23 cellular contexts compared by ENCODE assay signal in genomic region chr16:58029410-58029809, GRCh38. TPM values are rescaled to one million over a fixed set of nuclear protein-coding genes. Genes with fewer than 3 reads are reported as not detected.
DNase-seq lines count a peak whose midpoint lies in the region; ATAC-seq and TF ChIP-seq lines count a peak whose summit lies in the region.
"Had no signal": no experiment of that assay in that cellular context is flagged by ENCODE, and none has a peak within 500 bp of the region (broad histone marks: within the 10 kb centered on the region; RNA-seq: fewer than 3 reads in every experiment).

No MANE protein-coding gene starts in this region.

- H3K27ac Mint-ChIP-seq in natural killer cell = no peak overlapping the region
- no peak overlapping the region for H3K27ac Mint-ChIP-seq in natural killer cell treated with Interleukin-12 subunit alpha and Interleukin-12 subunit beta and Interleukin-15 and Interleukin-18, amount 100 ng/mL, for 72 hours
- peak overlapping the region; percentile 79 for H3K27ac Mint-ChIP-seq in neural crest cell (ENCODE audit: unreplicated experiment)
- H3K27ac Mint-ChIP-seq: activated naive CD8-positive, alpha-beta T cell treated with anti-CD3 and anti-CD28 coated beads, Interleukin-2, amount 50 U/mL, for 24 hours; T-helper 17 cell had no signal

- TF ChIP-seq CTCF in natural killer cell (IDR thresholded peaks at IDR 0.05) = no peak
- TF ChIP-seq CTCF in neural crest cell (conservative IDR thresholded peaks at IDR 0.05) = no peak

- H3K4me1 Mint-ChIP-seq in natural killer cell (peaks cover 0 to 8% of the 10 kb centered on the region in 2 donors), neural crest cell (peaks cover 42% of the 10 kb centered on the region)
- peaks cover 0 to 8% of the 10 kb centered on the region in 2 donors for H3K4me1 Mint-ChIP-seq in natural killer cell treated with Interleukin-12 subunit alpha and Interleukin-12 subunit beta and Interleukin-15 and Interleukin-18, amount 100 ng/mL, for 72 hours (ENCODE audit: low read depth in 2 of 2)

- no peak for ATAC-seq in natural killer cell
- ATAC-seq in natural killer cell treated with Interleukin-12 subunit alpha and Interleukin-12 subunit beta and Interleukin-15 and Interleukin-18, amount 100 ng/mL, for 72 hours = no peak
- ATAC-seq: activated naive CD8-positive, alpha-beta T cell treated with anti-CD3 and anti-CD28 coated beads, Interleukin-2, amount 50 U/mL, for 24 hours; body of pancreas; HCT116; mucosa of descending colon; T-helper 17 cell had no signal

- H3K4me3 Mint-ChIP-seq in natural killer cell (peak overlapping the region; percentile 55), neural crest cell (peak overlapping the region; percentile 83)
- H3K4me3 Mint-ChIP-seq in natural killer cell treated with Interleukin-12 subunit alpha and Interleukin-12 subunit beta and Interleukin-15 and Interleukin-18, amount 100 ng/mL, for 72 hours = no peak overlapping the region
- H3K4me3 Mint-ChIP-seq: activated naive CD8-positive, alpha-beta T cell treated with anti-CD3 and anti-CD28 coated beads, Interleukin-2, amount 50 U/mL, for 24 hours; T-helper 17 cell had no signal

- intact Hi-C loops in natural killer cell (cut with micrococcal nuclease) = loop anchor here (10.0 kb wide), 1 partner anchor 165 kb away; the partner anchor contains the start of gene CSNK2A2

- H3K9me3 Mint-ChIP-seq in natural killer cell = no peaks in the 10 kb centered on the region
- H3K9me3 Mint-ChIP-seq in natural killer cell treated with Interleukin-12 subunit alpha and Interleukin-12 subunit beta and Interleukin-15 and Interleukin-18, amount 100 ng/mL, for 72 hours = no peaks in the 10 kb centered on the region
- no peaks in the 10 kb centered on the region for H3K9me3 Mint-ChIP-seq in neural crest cell
- H3K9me3 Mint-ChIP-seq: activated naive CD8-positive, alpha-beta T cell treated with anti-CD3 and anti-CD28 coated beads, Interleukin-2, amount 50 U/mL, for 24 hours had no signal

- H3K27me3 Mint-ChIP-seq in natural killer cell (ENCODE audit: low read depth in 2 of 2) = peaks cover 14 to 19% of the 10 kb centered on the region in 2 donors
- peaks cover 0 to 8% of the 10 kb centered on the region in 2 donors for H3K27me3 Mint-ChIP-seq in natural killer cell treated with Interleukin-12 subunit alpha and Interleukin-12 subunit beta and Interleukin-15 and Interleukin-18, amount 100 ng/mL, for 72 hours
- peaks cover 16% of the 10 kb centered on the region for H3K27me3 Mint-ChIP-seq in neural crest cell (ENCODE audit: low read depth)
- H3K27me3 Mint-ChIP-seq: T-helper 17 cell had no signal

- DNase-seq in natural killer cell (no peak), neural crest cell (ENCODE audit: low read depth, low spot score) (no peak), globus pallidus (ENCODE audit: low spot score) (no peak), COLO668 (lab: John Stamatoyannopoulos, UW; ENCODE audit: unreplicated experiment) (no peak), NCI-H187 (lab: John Stamatoyannopoulos, UW) (no peak)
- no peak for DNase-seq in natural killer cell treated with Interleukin-12 subunit alpha and Interleukin-12 subunit beta and Interleukin-15 and Interleukin-18, amount 100 ng/mL, for 72 hours (ENCODE audit: low spot score)
- DNase-seq: activated CD4-positive, alpha-beta T cell treated with anti-CD3 and anti-CD28 coated beads, Interleukin-2, amount 50 U/mL, for 1 hour; activated CD8-positive, alpha-beta memory T cell treated with anti-CD3 and anti-CD28 coated beads, Interleukin-2, amount 50 U/mL, for 4 hours; activated effector memory CD4-positive, alpha-beta T cell treated with anti-CD3 and anti-CD28 coated beads, Interleukin-2, amount 50 U/mL, for 16 hours; activated naive CD8-positive, alpha-beta T cell treated with anti-CD3 and anti-CD28 coated beads, Interleukin-2, amount 50 U/mL, for 24 hours; colonic mucosa; head of caudate nucleus; Karpas-422; NCI-H1930; NCI-H226; PC-9; SJCRH30; T-helper 17 cell had no signal

- no peaks in the 10 kb centered on the region for H3K36me3 Mint-ChIP-seq in natural killer cell
- H3K36me3 Mint-ChIP-seq in natural killer cell treated with Interleukin-12 subunit alpha and Interleukin-12 subunit beta and Interleukin-15 and Interleukin-18, amount 100 ng/mL, for 72 hours = no peaks in the 10 kb centered on the region
- peaks cover 3% of the 10 kb centered on the region for H3K36me3 Mint-ChIP-seq in neural crest cell (ENCODE audit: low read depth)
- H3K36me3 Mint-ChIP-seq: CD14-positive monocyte had no signal

RNA-seq across cellular contexts. Expression of gene MMP15, which starts 3.9 kb away (rescaled TPM):
- total RNA-seq in natural killer cell (under 1 TPM; 0.23 to 0.27 (median 0.24) TPM), neural crest cell (36.6 and 38.9 TPM in 2 replicates)
- under 1 TPM in 1 of 2 donors, not detected in 1; 0.31 TPM for total RNA-seq in natural killer cell treated with Interleukin-12 subunit alpha and Interleukin-12 subunit beta and Interleukin-15 and Interleukin-18, amount 100 ng/mL, for 72 hours

RNA-seq across cellular contexts. Expression of gene USB1, which starts 28.2 kb away (rescaled TPM):
- total RNA-seq in natural killer cell (10 to 100 TPM; 64.7 to 86.0 (median 84.8) TPM), neural crest cell (74.8 and 77.5 TPM in 2 replicates)
- total RNA-seq in natural killer cell treated with Interleukin-12 subunit alpha and Interleukin-12 subunit beta and Interleukin-15 and Interleukin-18, amount 100 ng/mL, for 72 hours = 100 to 1,000 TPM in 1 of 2 donors, 10 to 100 TPM in 1; 74.3 to 124 TPM

RNA-seq across cellular contexts. Expression of gene ZNF319, which starts 28.9 kb away (rescaled TPM):
- 10 to 100 TPM; 15.9 to 31.3 (median 29.3) TPM for total RNA-seq in natural killer cell
- total RNA-seq in natural killer cell treated with Interleukin-12 subunit alpha and Interleukin-12 subunit beta and Interleukin-15 and Interleukin-18, amount 100 ng/mL, for 72 hours = 10 to 100 TPM in 1 of 2 donors, 1 to 10 TPM in 1; 9.6 to 10.7 TPM
- total RNA-seq in neural crest cell = 13.9 and 15.5 TPM in 2 replicates

RNA-seq across cellular contexts. Expression of gene CNGB1, which starts 58.5 kb away (rescaled TPM):
- not detected for total RNA-seq in natural killer cell
- total RNA-seq in natural killer cell treated with Interleukin-12 subunit alpha and Interleukin-12 subunit beta and Interleukin-15 and Interleukin-18, amount 100 ng/mL, for 72 hours = not detected
- 0.21 and 0.57 TPM in 2 replicates for total RNA-seq in neural crest cell
- total RNA-seq: body of pancreas, G401, SJCRH30, T-helper 17 cell had no signal

Comparison
In these comparisons a context has a peak if more than half of its experiments do, and no peak if none do; other contexts are left out.
1. RNA of gene MMP15, which starts 3.9 kb away (total RNA-seq): 36.6 to 38.9 TPM in neural crest cell; 0.31 TPM in natural killer cell treated with Interleukin-12 subunit alpha and Interleukin-12 subunit beta and Interleukin-15 and Interleukin-18, amount 100 ng/mL, for 72 hours and 0.23 to 0.27 TPM in natural killer cell; every median in the first group is over 10 times any median in the second.